Comparison of ENCODE assay signal across 8 cellular contexts in genomic region chr17:46212634-46213435, GRCh38. TPM values are rescaled to one million over a fixed set of nuclear protein-coding genes. Genes with fewer than 3 reads are reported as not detected.
DNase-seq lines count a peak whose midpoint lies in the region; ATAC-seq, FAIRE-seq and TF ChIP-seq lines count a peak whose summit lies in the region.

No MANE protein-coding gene starts in this region.

- H3K9me3 Mint-ChIP-seq in activated B cell treated with CpG ODN at 0.5 μM for 24 hours, result no peaks in the 10 kb centered on the region

- WGBS in A549 (ENCODE audit: missing lambda C conversion rate), result 49% methylated on average over 11 of the region's 11 CpGs

- no peaks in the 10 kb centered on the region for H3K9me3 ChIP-seq in A549
- H3K9me3 ChIP-seq in lower lobe of right lung, result no peaks in the 10 kb centered on the region

- no peak overlapping the region for H3K4me2 ChIP-seq in A549

- FAIRE-seq in A549 (lab: Jason Lieb, UNC) (peak; percentile 56), GM12891 (lab: Jason Lieb, UNC) (peak; percentile 83)

- no peaks in the 10 kb centered on the region for H3K27me3 ChIP-seq in lower lobe of right lung (ENCODE audit: low read depth)

- H3K4me3 ChIP-seq in A549 (no peak overlapping the region), lower lobe of right lung (no peak overlapping the region)

- H3K27ac Mint-ChIP-seq in activated B cell treated with CpG ODN at 0.5 μM for 24 hours, result no peak overlapping the region

- H3K27me3 Mint-ChIP-seq in activated B cell treated with CpG ODN at 0.5 μM for 24 hours, result no peaks in the 10 kb centered on the region

- ATAC-seq in A549, result peak; percentile 91 to 92
- peak; percentile 77 for ATAC-seq in activated B cell treated with CpG ODN at 0.5 μM for 24 hours (ENCODE audit: low read depth)
- peak; percentile 77 to 88 for ATAC-seq in lower lobe of right lung

- DNase-seq in A549 (ENCODE audit: low read depth in 1 of 2, low spot score in 1 of 2) (peak; percentile 88 to 95), GM12891 (ENCODE audit: insufficient read length, low spot score) (peak; percentile 51), NCI-H2227 treated with DMSO at 0.1 percent for 48 hours (lab: John Stamatoyannopoulos, UW) (peak; percentile 65), activated B cell treated with CpG ODN at 0.5 μM for 24 hours (no peak), dermis blood vessel endothelial cell (peak; percentile 91), lower lobe of right lung (no peak), NCI-H187 (lab: John Stamatoyannopoulos, UW) (no peak)
- peak; percentile 15 to 80 (median 62) for DNase-seq in stimulated activated naive CD4-positive, alpha-beta T cell (lab: John Stamatoyannopoulos, UW)

- peaks cover 7% of the 10 kb centered on the region for H3K4me1 Mint-ChIP-seq in activated B cell treated with CpG ODN at 0.5 μM for 24 hours

- H3K4me1 ChIP-seq in A549 (no peaks in the 10 kb centered on the region), lower lobe of right lung (no peaks in the 10 kb centered on the region)

- POLR2A ChIA-PET in A549 (lab: Yijun Ruan, JAX), result interaction anchor here (0.6 to 3.6 kb wide), 3 partner anchors 12 to 169 kb away, joined by 3 to 21 read pairs (median 6); partner anchors contain the start of gene KANSL1
- POLR2A ChIA-PET in activated B cell treated with CpG ODN at 0.5 μM for 24 hours (lab: Charles Lee), result interaction anchor here (0.7 to 1.5 kb wide), 4 partner anchors 19 to 169 kb away, joined by 3 to 5 read pairs (median 4); partner anchors contain the start of gene KANSL1

- peak; percentile 91 for TF ChIP-seq RAD21 in A549 (conservative IDR thresholded peaks at IDR 0.05 in 1 of 2, IDR thresholded peaks at IDR 0.05 in 1 of 2)

- TF ChIP-seq EP300 in A549 (IDR thresholded peaks at IDR 0.05), result no peak

- H3K27ac ChIP-seq in A549, result no peak overlapping the region
- H3K27ac ChIP-seq in lower lobe of right lung, result no peak overlapping the region

- intact Hi-C loops in activated B cell treated with CpG ODN at 0.5 μM for 24 hours (cut with micrococcal nuclease) (loop anchor here (1.0 to 2.0 kb wide), 3 partner anchors 18 to 210 kb away; no protein-coding TSS in a partner anchor), lower lobe of right lung (cut with DNase I) (no loop called here)

- TF ChIP-seq CTCF in A549 (IDR thresholded peaks at IDR 0.05), result peak; percentile 99
- peak; percentile 63 for TF ChIP-seq CTCF in activated B cell treated with CpG ODN at 0.5 μM for 24 hours (IDR thresholded peaks at IDR 0.05)
- peak; percentile 77 for TF ChIP-seq CTCF in lower lobe of right lung (IDR thresholded peaks at IDR 0.05)

- peaks cover 36% of the 10 kb centered on the region for H3K36me3 Mint-ChIP-seq in activated B cell treated with CpG ODN at 0.5 μM for 24 hours (ENCODE audit: low read depth)

- TF ChIP-seq POLR2A in A549 (IDR thresholded peaks at IDR 0.05; ENCODE audit: low read length) (no peak), GM12891 (IDR thresholded peaks at IDR 0.05; ENCODE audit: low read depth, low read length) (no peak)

- CTCF ChIA-PET in A549 (lab: Yijun Ruan, JAX), result interaction anchor here (0.6 to 20.6 kb wide), 55 partner anchors 13 to 634 kb away, joined by 3 to 186 read pairs (median 4); partner anchors contain the start of genes KANSL1 and STH
- CTCF ChIA-PET in activated B cell treated with CpG ODN at 0.5 μM for 24 hours (lab: Charles Lee), result interaction anchor here (0.6 to 3.4 kb wide), 28 partner anchors 9 to 622 kb away, joined by 3 to 67 read pairs (median 4); partner anchors contain the start of genes KANSL1 and STH

- peaks cover 13% of the 10 kb centered on the region for H3K36me3 ChIP-seq in lower lobe of right lung

- no peak overlapping the region for H3K4me3 Mint-ChIP-seq in activated B cell treated with CpG ODN at 0.5 μM for 24 hours

TF ChIP-seq in A549, 52 proteins besides CTCF, POLR2A, EP300 and RAD21 (continues in another document):
- TF ChIP-seq MAX (IDR thresholded peaks at IDR 0.05) (0 out of 2 replicates have a peak, but pooled peaks have one; percentile 21), FOSL2 (IDR thresholded peaks at IDR 0.05) (no peak), FOSL2 (CRISPR knock-in tag; IDR thresholded peaks at IDR 0.05) (peak; percentile 14; the same call in 1 of the 2 replicates), SMC3 (IDR thresholded peaks at IDR 0.05) (peak; percentile 93), NFE2L2 (conservative IDR thresholded peaks at IDR 0.05; ENCODE audit: low read length) (0 out of 2 replicates have a peak, but pooled peaks have one; percentile 8), NPAS2 (CRISPR knock-in tag; IDR thresholded peaks at IDR 0.05; ENCODE audit: borderline replicate concordance) (no peak), REST (IDR thresholded peaks at IDR 0.05) (no peak), ZNF302 (CRISPR knock-in tag; IDR thresholded peaks at IDR 0.05) (no peak)

TF ChIP-seq in GM12891, 5 proteins besides CTCF, POLR2A, EP300 and RAD21:
- no peak for TF ChIP-seq POU2F2 (IDR thresholded peaks at IDR 0.05; ENCODE audit: low read depth, low read length)
- TF ChIP-seq POLR2AphosphoS5 (IDR thresholded peaks at IDR 0.05; ENCODE audit: low read depth, low read length), result no peak
- TF ChIP-seq TAF1 (IDR thresholded peaks at IDR 0.05; ENCODE audit: low read depth, low read length), result no peak
- no peak for TF ChIP-seq PAX5 (IDR thresholded peaks at IDR 0.05; ENCODE audit: insufficient read depth, low read length, severe bottlenecking)
- TF ChIP-seq SPI1 (IDR thresholded peaks at IDR 0.05; ENCODE audit: low read depth, low read length), result no peak

RNA-seq across cellular contexts. Expression of gene KANSL1, which starts 19.6 kb away (rescaled TPM):
- 27.9 and 52.4 TPM in 2 replicates for polyA plus RNA-seq in A549 (2011; rRNA removed)
- polyA plus RNA-seq in A549 (2012; cell fraction: cytosol; rRNA removed), result 8.6 and 10.8 TPM in 2 replicates
- 28.6 and 58.2 TPM in 2 replicates for polyA plus RNA-seq in A549 (2012; cell fraction: nucleus; rRNA removed)
- polyA plus RNA-seq in A549 (2017; fragmentation: RNase III; extraction: RNeasy Plus Mini Kit Qiagen cat#74134 plus additional on column Dnase treatment), result 21.4 to 26.0 TPM (median 22.6 TPM) in 3 replicates
- polyA minus RNA-seq in A549 (2011; rRNA and poly(A)+ RNA removed), result 164 and 170 TPM in 2 replicates
- 16.8 TPM for polyA plus RNA-seq in GM12891 (2012; ENCODE audit: low read depth, missing spikeins)
- total RNA-seq in activated B cell treated with CpG ODN at 0.5 μM for 24 hours, result 127 and 152 TPM in 2 replicates
- 52.9 and 87.0 TPM in 2 replicates for total RNA-seq in dermis blood vessel endothelial cell
- total RNA-seq in lower lobe of right lung, result 78.5 TPM

Comparison
In these comparisons a context has a peak if more than half of its experiments do, and no peak if none do; other contexts are left out.
1. DNase-seq: peak in A549 (2 of 2), GM12891 (single experiment), NCI-H2227 treated with DMSO at 0.1 percent for 48 hours (single experiment), dermis blood vessel endothelial cell (single experiment) and stimulated activated naive CD4-positive, alpha-beta T cell (6 of 6); none in activated B cell treated with CpG ODN at 0.5 μM for 24 hours (single experiment), lower lobe of right lung (single experiment) and NCI-H187 (0 of 2).
2. Peak in every context shown above with its lines, with median percentiles within 50 percentile points of each other: ATAC-seq and CTCF ChIP-seq.